Comparison of ENCODE assay signal across 2 cellular contexts in the genomic region with DNA sequence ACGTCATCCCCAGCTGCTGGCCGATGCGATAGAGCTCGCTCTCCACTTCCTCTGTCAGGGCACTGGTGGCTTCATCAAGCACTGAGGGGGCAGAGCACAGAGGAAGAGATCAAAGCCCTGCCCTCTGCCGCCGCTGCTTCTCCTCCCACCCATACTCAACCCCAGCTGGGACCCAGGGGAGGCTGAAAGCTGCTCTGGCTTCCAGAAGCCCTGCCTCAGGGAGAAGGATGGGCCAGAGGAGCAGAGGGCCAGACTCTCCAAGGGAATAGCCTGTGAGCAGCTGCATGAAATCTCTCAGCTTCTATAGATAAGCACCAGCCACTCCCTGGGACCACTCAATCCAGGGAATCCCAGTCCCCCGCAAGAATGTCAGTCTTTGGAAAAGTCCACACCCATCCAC.
TF ChIP-seq lines count a peak whose summit lies in the region.

No MANE protein-coding gene starts in this region.

TF ChIP-seq in HepG2, 621 proteins besides CTCF, POLR2A, EP300 and RAD21:
- TF ChIP-seq AGO2 (optimal IDR thresholded peaks at IDR 0.05; ENCODE audit: low read depth, low read length) = peak; percentile 38
- no peak for TF ChIP-seq ZNF577 (CRISPR knock-in tag; IDR thresholded peaks at IDR 0.05; ENCODE audit: borderline replicate concordance, low read depth)
TF ChIP-seq in HepG2: peak in this region for 1.

TF ChIP-seq in H1, 55 proteins besides CTCF, POLR2A, EP300 and RAD21:
- TF ChIP-seq, protein P1, sequence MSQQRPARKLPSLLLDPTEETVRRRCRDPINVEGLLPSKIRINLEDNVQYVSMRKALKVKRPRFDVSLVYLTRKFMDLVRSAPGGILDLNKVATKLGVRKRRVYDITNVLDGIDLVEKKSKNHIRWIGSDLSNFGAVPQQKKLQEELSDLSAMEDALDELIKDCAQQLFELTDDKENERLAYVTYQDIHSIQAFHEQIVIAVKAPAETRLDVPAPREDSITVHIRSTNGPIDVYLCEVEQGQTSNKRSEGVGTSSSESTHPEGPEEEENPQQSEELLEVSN (IDR thresholded peaks at IDR 0.05) = no peak
- TF ChIP-seq GTF2F1 (IDR thresholded peaks at IDR 0.05; ENCODE audit: borderline replicate concordance, low read depth, low read length) (no peak), CREB1 (IDR thresholded peaks at IDR 0.05) (no peak), BCL11A (IDR thresholded peaks at IDR 0.05; ENCODE audit: low read depth in 2 of 2, low read length in 2 of 2) (no peak), CEBPB (IDR thresholded peaks at IDR 0.05; ENCODE audit: low read depth, low read length) (no peak)
TF ChIP-seq in H1: peak in this region for 0.
